12 cellular contexts compared by ENCODE assay signal in the genomic region with DNA sequence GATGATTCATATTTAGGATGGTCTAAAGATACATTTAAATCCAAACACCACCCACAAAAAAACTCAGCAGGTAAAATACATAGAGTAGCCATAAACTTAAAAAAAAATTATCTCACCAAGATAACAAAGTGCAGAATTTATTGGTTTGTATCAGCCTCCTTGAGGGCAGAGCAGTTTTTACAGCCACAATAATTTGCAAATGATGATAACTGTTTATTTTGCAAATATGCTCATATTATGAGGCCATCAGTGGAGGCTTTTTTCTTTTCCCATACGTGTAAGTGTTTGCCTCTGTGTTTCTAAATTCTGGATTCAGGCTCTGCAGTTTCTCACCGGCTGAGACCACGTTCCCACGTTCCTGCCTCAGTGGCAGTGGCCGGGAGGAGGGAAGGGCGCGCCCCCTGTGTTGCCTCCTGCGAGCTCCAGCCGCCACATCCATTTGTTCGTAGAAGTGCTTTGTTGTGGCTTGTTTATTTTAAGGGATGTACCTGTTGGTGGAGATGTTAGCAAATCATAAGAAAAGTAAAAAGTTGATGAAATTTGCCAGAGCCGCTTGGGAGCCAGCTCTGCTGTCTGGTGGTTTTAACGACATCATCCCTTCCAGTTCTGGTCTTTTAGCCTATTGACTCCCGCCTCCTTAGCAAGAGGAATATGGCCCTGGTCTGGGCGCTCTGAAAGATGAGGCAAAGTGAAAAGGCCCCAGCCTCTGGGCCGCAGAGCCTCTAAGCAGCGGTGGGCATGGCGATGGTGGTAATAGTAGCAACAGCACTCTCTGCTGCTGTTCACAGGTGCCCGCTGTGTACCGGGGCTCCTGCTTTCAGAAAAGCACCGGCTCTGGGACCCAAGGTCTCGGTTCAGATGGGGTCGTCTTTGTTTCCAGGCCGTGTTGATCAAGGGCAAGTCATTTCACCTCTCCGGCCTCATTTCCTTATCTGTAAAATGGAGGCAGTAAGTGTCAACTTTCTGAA.
DNase-seq lines count a peak whose midpoint lies in the region; ATAC-seq, FAIRE-seq and TF ChIP-seq lines count a peak whose summit lies in the region.
"Had no signal": no experiment of that assay in that cellular context is flagged by ENCODE, and none has a peak within 500 bp of the region (broad histone marks: within the 10 kb centered on the region; RNA-seq: fewer than 3 reads in every experiment).

No MANE protein-coding gene starts in this region.

- no peaks in the 10 kb centered on the region for H3K9me3 ChIP-seq in SJSA1 (replicated peaks)
- H3K9me3 ChIP-seq in pancreas, result no peaks in the 10 kb centered on the region

- ATAC-seq in pancreas, result no peak
- ATAC-seq in activated T-cell treated with anti-CD3 and anti-CD28 coated beads, Interleukin-2, amount 50 U/mL, for 72 hours (replicated peaks in 1 of 2), result no peak

- H2AFZ ChIP-seq in ACC112 (ENCODE audit: low read length, unreplicated experiment), result no peak overlapping the region

- H3K36me3 ChIP-seq in ACC112 (ENCODE audit: insufficient read depth, low read length) (peaks cover 7% of the 10 kb centered on the region; the same call in 1 of the 2 replicates), SJSA1 (peaks cover 99% of the 10 kb centered on the region), pancreas (peaks cover 0 to 7% (median 0%) of the 10 kb centered on the region in 3 donors)

- H3K4me3 ChIP-seq in ACC112 (ENCODE audit: low read depth, low read length), result peak overlapping the region; percentile 96
- peak overlapping the region; percentile 88 for H3K4me3 ChIP-seq in SJSA1
- H3K4me3 ChIP-seq in fibroblast of villous mesenchyme (ENCODE audit: low read depth, low read length), result peak overlapping the region; percentile 93
- peak overlapping the region in 2 of 4 donors; percentile 5 for H3K4me3 ChIP-seq in pancreas

- no peak overlapping the region for H3K4me3 Mint-ChIP-seq in activated T-cell treated with anti-CD3 and anti-CD28 coated beads, Interleukin-2, amount 50 U/mL, for 72 hours
- H3K4me3 Mint-ChIP-seq: activated naive CD8-positive, alpha-beta T cell treated with anti-CD3 and anti-CD28 coated beads, Interleukin-2, amount 10 ng/mL, durations not matched to agents 7 days and 5 days; B cell had no signal

- DNase-seq in SJSA1 (ENCODE audit: low read depth in 1 of 2, low spot score in 2 of 2) (peak in 1 of 2 experiments; percentile 65), fibroblast of villous mesenchyme (ENCODE audit: low read depth) (peak; percentile 55), pancreas (peak in 4 of 6 donors; percentile 30 to 57 (median 46)), HuH-7 (ENCODE audit: low spot score) (no peak)
- no peak for DNase-seq in activated CD4-positive, alpha-beta T cell treated with anti-CD3 and anti-CD28 coated beads for 1 hour
- DNase-seq in activated T-cell treated with anti-CD3 and anti-CD28 coated beads, Interleukin-2, amount 50 U/mL, for 72 hours, result no peak
- DNase-seq in NK-92 treated with Interleukin-12 subunit alpha and Interleukin-12 subunit beta, amount 100 ng/mL, for 24 hours (lab: John Stamatoyannopoulos, UW), result no peak
- DNase-seq: activated CD4-positive, CD25-positive, alpha-beta regulatory T cell treated with anti-CD3 and anti-CD28 coated beads, Interleukin-2, amount 50 U/mL, for 72 hours; activated naive CD8-positive, alpha-beta T cell treated with anti-CD3 and anti-CD28 coated beads, Interleukin-2, amount 10 ng/mL, durations not matched to agents 7 days and 5 days; NCI-H1417 treated with DMSO at 0.1 percent for 48 hours had no signal

- H3K36me3 Mint-ChIP-seq in activated T-cell treated with anti-CD3 and anti-CD28 coated beads, Interleukin-2, amount 50 U/mL, for 72 hours (ENCODE audit: insufficient read depth in 2 of 2), result no peaks in the 10 kb centered on the region
- H3K36me3 Mint-ChIP-seq: activated naive CD8-positive, alpha-beta T cell treated with anti-CD3 and anti-CD28 coated beads, Interleukin-2, amount 10 ng/mL, durations not matched to agents 7 days and 5 days had no signal

- H3K27ac Mint-ChIP-seq in activated T-cell treated with anti-CD3 and anti-CD28 coated beads, Interleukin-2, amount 50 U/mL, for 72 hours, result no peak overlapping the region
- H3K27ac Mint-ChIP-seq: activated naive CD8-positive, alpha-beta T cell treated with anti-CD3 and anti-CD28 coated beads, Interleukin-2, amount 10 ng/mL, durations not matched to agents 7 days and 5 days; B cell had no signal

- no peaks in the 10 kb centered on the region for H3K9me3 Mint-ChIP-seq in activated T-cell treated with anti-CD3 and anti-CD28 coated beads, Interleukin-2, amount 50 U/mL, for 72 hours
- H3K9me3 Mint-ChIP-seq: activated naive CD8-positive, alpha-beta T cell treated with anti-CD3 and anti-CD28 coated beads, Interleukin-2, amount 10 ng/mL, durations not matched to agents 7 days and 5 days had no signal

- H3K4me1 ChIP-seq in ACC112 (ENCODE audit: control insufficient read depth, insufficient read depth, low read length, unreplicated experiment) (peaks cover 57% of the 10 kb centered on the region), SJSA1 (replicated peaks) (peaks cover 72% of the 10 kb centered on the region), pancreas (peaks cover 70 to 90% (median 82%) of the 10 kb centered on the region in 3 donors)

- 59 to 69% methylated on average over 24 of the region's 24 CpGs for WGBS in pancreas, 2 donors

- H3K79me2 ChIP-seq in ACC112 (ENCODE audit: control insufficient read depth, insufficient read depth, low read length, unreplicated experiment), result peaks cover 94% of the 10 kb centered on the region

- H3K27me3 Mint-ChIP-seq in activated T-cell treated with anti-CD3 and anti-CD28 coated beads, Interleukin-2, amount 50 U/mL, for 72 hours (ENCODE audit: low read depth), result no peaks in the 10 kb centered on the region
- H3K27me3 Mint-ChIP-seq: activated naive CD8-positive, alpha-beta T cell treated with anti-CD3 and anti-CD28 coated beads, Interleukin-2, amount 10 ng/mL, durations not matched to agents 7 days and 5 days; B cell had no signal

- H3K27me3 ChIP-seq in ACC112 (ENCODE audit: insufficient read depth, low read length), result no peaks in the 10 kb centered on the region
- 0 out of 2 replicates have a peak, but pooled peaks cover 4% of the 10 kb centered on the region for H3K27me3 ChIP-seq in SJSA1 (replicated peaks)
- H3K27me3 ChIP-seq in pancreas, result no peaks in the 10 kb centered on the region

- intact Hi-C loops in pancreas (cut with DNase I), result no loop called here

- no peak for TF ChIP-seq CTCF in fibroblast of villous mesenchyme (IDR thresholded peaks at IDR 0.05; ENCODE audit: insufficient read depth, low read depth, low read length)
- TF ChIP-seq CTCF in pancreas (IDR thresholded peaks at IDR 0.05), result no peak

- FAIRE-seq in pancreas (lab: Jason Lieb, UNC), result no peak

- peak overlapping the region; percentile 92 for H3K27ac ChIP-seq in ACC112 (ENCODE audit: low read depth, low read length)
- peak overlapping the region; percentile 92 for H3K27ac ChIP-seq in SJSA1
- peak overlapping the region; percentile 78 to 97 (median 86) for H3K27ac ChIP-seq in pancreas

- peaks cover 4% of the 10 kb centered on the region for H3K4me1 Mint-ChIP-seq in activated T-cell treated with anti-CD3 and anti-CD28 coated beads, Interleukin-2, amount 50 U/mL, for 72 hours (ENCODE audit: low read depth)
- H3K4me1 Mint-ChIP-seq: B cell had no signal

Comparison
In these comparisons a context has a peak if more than half of its experiments do, and no peak if none do; other contexts are left out.
1. DNase-seq: peak in fibroblast of villous mesenchyme (single experiment) and pancreas (4 of 6); none in activated CD4-positive, alpha-beta T cell treated with anti-CD3 and anti-CD28 coated beads for 1 hour (single experiment), activated T-cell treated with anti-CD3 and anti-CD28 coated beads, Interleukin-2, amount 50 U/mL, for 72 hours (0 of 2), HuH-7 (single experiment) and NK-92 treated with Interleukin-12 subunit alpha and Interleukin-12 subunit beta, amount 100 ng/mL, for 24 hours (single experiment).
2. Peak in every context shown above with its lines, with median percentiles within 50 percentile points of each other: H3K27ac ChIP-seq.